Comparison of ENCODE assay signal across 1 cellular context in genomic region chr9:93288341-93288740, GRCh38.
TF ChIP-seq lines count a peak whose summit lies in the region.

No MANE protein-coding gene starts in this region.

TF ChIP-seq in H1, 55 proteins besides CTCF, POLR2A, EP300 and RAD21 (continued from another document):
- TF ChIP-seq CBX5 (IDR thresholded peaks at IDR 0.05; ENCODE audit: low read depth, low read length) (no peak), SP4 (IDR thresholded peaks at IDR 0.05; ENCODE audit: low read length) (no peak), CHD2 (IDR thresholded peaks at IDR 0.05; ENCODE audit: low read length) (no peak), BACH1 (IDR thresholded peaks at IDR 0.05; ENCODE audit: low read length) (no peak), CBX8 (IDR thresholded peaks at IDR 0.05; ENCODE audit: borderline replicate concordance, low read depth, low read length) (no peak), TAF7 (optimal IDR thresholded peaks at IDR 0.05; ENCODE audit: borderline replicate concordance, low read depth, low read length) (no peak), RNF2 (IDR thresholded peaks at IDR 0.05; ENCODE audit: borderline replicate concordance, low read depth, low read length, missing control alignments, poor library complexity, severe bottlenecking) (no peak), KDM4A (IDR thresholded peaks at IDR 0.05; ENCODE audit: low read depth, low read length, severe bottlenecking) (no peak), GABPA (IDR thresholded peaks at IDR 0.05; ENCODE audit: borderline replicate concordance, insufficient read depth, low read length) (no peak), BCL11A (IDR thresholded peaks at IDR 0.05; ENCODE audit: low read depth in 2 of 2, low read length in 2 of 2) (no peak), RBBP5 (IDR thresholded peaks at IDR 0.05; ENCODE audit: borderline replicate concordance, low read depth, low read length) (no peak), SIRT6 (IDR thresholded peaks at IDR 0.05; ENCODE audit: low read length) (no peak), ASH2L (IDR thresholded peaks at IDR 0.05; ENCODE audit: low read length) (no peak)
